6 cellular contexts compared by ENCODE assay signal in the genomic region with DNA sequence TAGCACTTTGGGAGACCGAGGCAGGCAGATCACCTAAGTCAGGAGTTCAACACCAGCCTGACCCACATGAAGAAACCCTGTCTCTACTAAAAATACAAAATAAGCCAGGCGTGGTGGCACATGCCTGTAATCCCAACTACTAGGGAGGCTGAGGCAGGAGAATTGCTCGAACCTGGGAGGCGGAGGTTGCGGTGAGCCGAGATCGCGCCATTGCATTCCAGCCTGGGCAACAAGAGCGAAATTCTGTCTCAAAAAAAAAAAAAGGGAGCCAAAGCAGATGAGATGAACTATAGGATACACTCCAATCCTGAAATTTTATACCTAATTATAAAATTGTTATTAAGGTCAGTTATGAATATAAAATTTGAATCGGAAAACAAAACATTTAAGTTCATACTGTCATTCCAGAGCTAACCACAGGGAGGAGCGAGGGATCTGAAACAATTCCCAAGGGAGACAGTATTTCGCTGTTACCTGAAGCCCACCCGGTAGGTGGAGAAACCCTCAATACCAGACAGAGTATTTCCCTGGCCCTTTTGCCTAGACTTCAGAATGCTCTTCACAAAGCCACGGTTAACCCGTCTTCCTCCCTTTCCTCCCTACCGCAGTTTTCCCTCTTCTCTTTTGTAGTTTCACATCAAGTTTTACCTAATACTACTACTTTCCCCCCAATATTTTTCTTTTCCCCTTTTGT. TPM values are rescaled to one million over a fixed set of nuclear protein-coding genes. Genes with fewer than 3 reads are reported as not detected.
DNase-seq lines count a peak whose midpoint lies in the region; ATAC-seq and TF ChIP-seq lines count a peak whose summit lies in the region.

No MANE protein-coding gene starts in this region.

- intact Hi-C loops in breast epithelium (cut with DNase I; ENCODE audit: low total_unique reads), result no loop called here

- H3K27me3 ChIP-seq in breast epithelium, result no peaks in the 10 kb centered on the region

- peaks cover 7 to 11% of the 10 kb centered on the region in 2 donors for H3K27me3 Mint-ChIP-seq in natural killer cell treated with Interleukin-12 subunit alpha and Interleukin-12 subunit beta and Interleukin-15 and Interleukin-18, amount 100 ng/mL, for 72 hours

- DNase-seq in G401 (ENCODE audit: low spot score) (peak; percentile 43), NCI-H2081 treated with DMSO at 0.1 percent for 48 hours (lab: John Stamatoyannopoulos, UW) (peak; percentile 30), breast epithelium (ENCODE audit: low spot score in 2 of 2) (no peak), mucosa of gallbladder (ENCODE audit: low spot score) (no peak)
- no peak for DNase-seq in natural killer cell treated with Interleukin-12 subunit alpha and Interleukin-12 subunit beta and Interleukin-15 and Interleukin-18, amount 100 ng/mL, for 72 hours (ENCODE audit: low spot score)
- DNase-seq in activated CD4-positive, alpha-beta T cell treated with anti-CD3 and anti-CD28 coated beads for 4 hours, result no peak

- H3K27ac ChIP-seq in breast epithelium, result no peak overlapping the region

- H3K9me3 Mint-ChIP-seq in natural killer cell treated with Interleukin-12 subunit alpha and Interleukin-12 subunit beta and Interleukin-15 and Interleukin-18, amount 100 ng/mL, for 72 hours, result peaks cover 4% of the 10 kb centered on the region

- H3K4me3 ChIP-seq in breast epithelium, result peak overlapping the region; percentile 81 to 100 (median 96)

- H3K36me3 Mint-ChIP-seq in natural killer cell treated with Interleukin-12 subunit alpha and Interleukin-12 subunit beta and Interleukin-15 and Interleukin-18, amount 100 ng/mL, for 72 hours, result peaks cover 11% of the 10 kb centered on the region

- no peak for ATAC-seq in natural killer cell treated with Interleukin-12 subunit alpha and Interleukin-12 subunit beta and Interleukin-15 and Interleukin-18, amount 100 ng/mL, for 72 hours

- H3K4me1 ChIP-seq in breast epithelium, result peaks cover 0 to 4% of the 10 kb centered on the region in 2 donors

- in situ Hi-C loops in G401 (cut with HindIII; ENCODE audit: low sequenced_read_pairs), result no loop called here

- TF ChIP-seq POLR2A in breast epithelium (IDR thresholded peaks at IDR 0.05), result no peak

- peak; percentile 40 to 52 (median 50) for TF ChIP-seq CTCF in breast epithelium (IDR thresholded peaks at IDR 0.05)

- peak overlapping the region; percentile 87 for H3K4me3 Mint-ChIP-seq in natural killer cell treated with Interleukin-12 subunit alpha and Interleukin-12 subunit beta and Interleukin-15 and Interleukin-18, amount 100 ng/mL, for 72 hours

- H3K9me3 ChIP-seq in breast epithelium, result no peaks in the 10 kb centered on the region

- H3K4me1 Mint-ChIP-seq in natural killer cell treated with Interleukin-12 subunit alpha and Interleukin-12 subunit beta and Interleukin-15 and Interleukin-18, amount 100 ng/mL, for 72 hours (ENCODE audit: low read depth in 2 of 2), result peaks cover 30 to 31% of the 10 kb centered on the region in 2 donors

- no peaks in the 10 kb centered on the region for H3K36me3 ChIP-seq in breast epithelium

- H3K27ac Mint-ChIP-seq in natural killer cell treated with Interleukin-12 subunit alpha and Interleukin-12 subunit beta and Interleukin-15 and Interleukin-18, amount 100 ng/mL, for 72 hours, result peak overlapping the region; percentile 77 to 88

RNA-seq across cellular contexts. Expression of a gene that starts 1.4 kb away (rescaled TPM):
- 178 and 244 TPM in 2 replicates for total RNA-seq in G401 (2014; rRNA removed; shearing (Covaris generic))
- total RNA-seq in breast epithelium (10 to 100 TPM; 46.2 to 59.0 (median 54.4) TPM), mucosa of gallbladder (56.7 TPM)
- 100 to 1,000 TPM; 110 to 158 TPM for total RNA-seq in natural killer cell treated with Interleukin-12 subunit alpha and Interleukin-12 subunit beta and Interleukin-15 and Interleukin-18, amount 100 ng/mL, for 72 hours

RNA-seq across cellular contexts. Expression of a gene that starts 20.5 kb away (rescaled TPM):
- total RNA-seq in G401 (2014; rRNA removed; shearing (Covaris generic)), result 92.4 and 108 TPM in 2 replicates
- total RNA-seq in breast epithelium (10 to 100 TPM; 70.5 to 87.5 (median 80.3) TPM), mucosa of gallbladder (90.1 TPM)
- total RNA-seq in natural killer cell treated with Interleukin-12 subunit alpha and Interleukin-12 subunit beta and Interleukin-15 and Interleukin-18, amount 100 ng/mL, for 72 hours, result 100 to 1,000 TPM in 1 of 2 donors, 10 to 100 TPM in 1; 66.0 to 117 TPM

RNA-seq across cellular contexts. Expression of a gene that starts 27.4 kb away (rescaled TPM):
- 20.4 and 23.3 TPM in 2 replicates for total RNA-seq in G401 (2014; rRNA removed; shearing (Covaris generic))
- total RNA-seq in breast epithelium (10 to 100 TPM in 2 of 3 donors, 1 to 10 TPM in 1; 5.9 to 22.5 (median 15.7) TPM), mucosa of gallbladder (25.6 TPM)
- 10 to 100 TPM; 21.8 to 23.6 TPM for total RNA-seq in natural killer cell treated with Interleukin-12 subunit alpha and Interleukin-12 subunit beta and Interleukin-15 and Interleukin-18, amount 100 ng/mL, for 72 hours

RNA-seq across cellular contexts. Expression of a gene that starts 34.2 kb away (rescaled TPM):
- not detected in 2 replicates for total RNA-seq in G401 (2014; rRNA removed; shearing (Covaris generic))
- total RNA-seq in breast epithelium (10 to 100 TPM in 2 of 3 donors, 1 to 10 TPM in 1; 3.8 to 31.2 (median 14.7) TPM), mucosa of gallbladder (65.7 TPM)
- 1 to 10 TPM; 2.2 to 6.1 TPM for total RNA-seq in natural killer cell treated with Interleukin-12 subunit alpha and Interleukin-12 subunit beta and Interleukin-15 and Interleukin-18, amount 100 ng/mL, for 72 hours

RNA-seq across cellular contexts. Expression of a gene that starts 37.5 kb away (rescaled TPM):
- total RNA-seq in G401 (2014; rRNA removed; shearing (Covaris generic)), result 157 and 165 TPM in 2 replicates
- total RNA-seq in breast epithelium, result 100 to 1,000 TPM; 109 to 121 (median 116) TPM
- total RNA-seq in natural killer cell treated with Interleukin-12 subunit alpha and Interleukin-12 subunit beta and Interleukin-15 and Interleukin-18, amount 100 ng/mL, for 72 hours, result 100 to 1,000 TPM; 100 to 113 TPM
- 105 TPM for total RNA-seq in mucosa of gallbladder

Comparison
In these comparisons a context has a peak if more than half of its experiments do, and no peak if none do; other contexts are left out.
1. DNase-seq: peak in G401 (single experiment) and NCI-H2081 treated with DMSO at 0.1 percent for 48 hours (single experiment); none in breast epithelium (0 of 2), natural killer cell treated with Interleukin-12 subunit alpha and Interleukin-12 subunit beta and Interleukin-15 and Interleukin-18, amount 100 ng/mL, for 72 hours (single experiment), mucosa of gallbladder (single experiment) and activated CD4-positive, alpha-beta T cell treated with anti-CD3 and anti-CD28 coated beads for 4 hours (0 of 2).